12 cellular contexts compared by ENCODE assay signal in the genomic region with DNA sequence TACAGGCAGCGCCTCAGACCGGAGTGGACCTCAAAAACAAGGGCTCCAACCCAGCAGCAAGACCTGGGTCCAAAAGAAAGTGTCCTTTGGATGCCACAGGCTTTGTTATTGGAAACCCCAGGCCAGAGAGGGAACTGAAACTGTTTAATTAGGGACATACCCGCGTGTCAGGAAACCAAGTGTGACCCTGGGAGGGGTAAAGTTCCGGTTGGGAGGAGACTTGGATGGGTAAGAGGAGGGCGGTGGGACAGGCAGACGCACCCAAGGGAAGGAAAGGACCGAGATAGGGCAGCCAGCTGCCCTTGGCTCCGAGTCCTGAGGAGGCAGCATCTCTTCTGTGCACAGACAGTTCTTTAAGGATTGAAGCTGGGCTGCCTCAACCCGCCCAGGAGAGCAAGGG.
A peak's percentile ranks its signal among the peaks of the same experiment; 100 is the strongest.
DNase-seq lines count a peak whose midpoint lies in the region; ATAC-seq and TF ChIP-seq lines count a peak whose summit lies in the region.
"Had no signal": no experiment of that assay in that cellular context is flagged by ENCODE, and none has a peak within 500 bp of the region (broad histone marks: within the 10 kb centered on the region; RNA-seq: fewer than 3 reads in every experiment).

No MANE protein-coding gene starts in this region.

- DNase-seq in left cardiac atrium (peak; percentile 47), cardiac septum (ENCODE audit: low spot score) (no peak), NOMO-1 (lab: John Stamatoyannopoulos, UW; ENCODE audit: unreplicated experiment in 2 of 2) (peak; percentile 79 to 80), pons (ENCODE audit: low spot score) (no peak), mesothelial cell of epicardium (ENCODE audit: low spot score in 2 of 2, unreplicated experiment in 2 of 2) (no peak), Calu3 (no peak), NCI-H1417 treated with DMSO at 0.1 percent for 48 hours (lab: John Stamatoyannopoulos, UW) (no peak)
- DNase-seq: activated CD4-positive, CD25-positive, alpha-beta regulatory T cell treated with anti-CD3 and anti-CD28 coated beads, Interleukin-2, amount 50 U/mL, for 72 hours; anterior cingulate cortex; NCI-H510A had no signal

- ATAC-seq in left cardiac atrium (peak in 1 of 2 donors; percentile 9), HG02870 (IDR thresholded peaks at IDR 0.05; ENCODE audit: unreplicated experiment) (peak; percentile 86)
- ATAC-seq: HCT116 had no signal

- no peak for TF ChIP-seq CTCF in mesothelial cell of epicardium (IDR thresholded peaks at IDR 0.05; ENCODE audit: unreplicated experiment)
- TF ChIP-seq CTCF in Calu3 (IDR thresholded peaks at IDR 0.05; ENCODE audit: unreplicated experiment): no peak

- CTCF ChIA-PET in Calu3 (lab: Charles Lee): no interaction called here

- H3K4me1 Mint-ChIP-seq in mesothelial cell of epicardium: peaks cover 15% of the 10 kb centered on the region
- H3K4me1 Mint-ChIP-seq in Calu3 (ENCODE audit: low read depth, unreplicated experiment): peaks cover 14% of the 10 kb centered on the region

- H3K9me3 Mint-ChIP-seq in mesothelial cell of epicardium (peaks cover 4% of the 10 kb centered on the region), Calu3 (ENCODE audit: low read depth, unreplicated experiment) (no peaks in the 10 kb centered on the region)

- no peaks in the 10 kb centered on the region for H3K36me3 Mint-ChIP-seq in mesothelial cell of epicardium
- no peaks in the 10 kb centered on the region for H3K36me3 Mint-ChIP-seq in Calu3 (ENCODE audit: insufficient read depth, unreplicated experiment)

- BruUV-seq in Calu3 (replicated peaks; lab: Mats Ljungman, UMichigan): no TSS peak

- H3K27me3 Mint-ChIP-seq in mesothelial cell of epicardium (ENCODE audit: low read depth) (peaks cover 1% of the 10 kb centered on the region), Calu3 (ENCODE audit: unreplicated experiment) (no peaks in the 10 kb centered on the region)

- intact Hi-C loops in left cardiac atrium (cut with DNase I) (no loop called here), cardiac septum (cut with DNase I) (no loop called here), Calu3 (cut with micrococcal nuclease; ENCODE audit: unreplicated experiment) (no loop called here)

- no peak overlapping the region for H3K27ac Mint-ChIP-seq in mesothelial cell of epicardium
- H3K27ac Mint-ChIP-seq in Calu3 (ENCODE audit: unreplicated experiment): no peak overlapping the region

- H3K4me3 Mint-ChIP-seq in mesothelial cell of epicardium (no peak overlapping the region), Calu3 (ENCODE audit: low read depth, unreplicated experiment) (no peak overlapping the region)

Comparison
In these comparisons a context has a peak if more than half of its experiments do, and no peak if none do; other contexts are left out.
1. DNase-seq: peak in left cardiac atrium (single experiment) and NOMO-1 (2 of 2); none in cardiac septum (single experiment), pons (single experiment), mesothelial cell of epicardium (0 of 2), Calu3 (single experiment) and NCI-H1417 treated with DMSO at 0.1 percent for 48 hours (single experiment).